In the genomic region with DNA sequence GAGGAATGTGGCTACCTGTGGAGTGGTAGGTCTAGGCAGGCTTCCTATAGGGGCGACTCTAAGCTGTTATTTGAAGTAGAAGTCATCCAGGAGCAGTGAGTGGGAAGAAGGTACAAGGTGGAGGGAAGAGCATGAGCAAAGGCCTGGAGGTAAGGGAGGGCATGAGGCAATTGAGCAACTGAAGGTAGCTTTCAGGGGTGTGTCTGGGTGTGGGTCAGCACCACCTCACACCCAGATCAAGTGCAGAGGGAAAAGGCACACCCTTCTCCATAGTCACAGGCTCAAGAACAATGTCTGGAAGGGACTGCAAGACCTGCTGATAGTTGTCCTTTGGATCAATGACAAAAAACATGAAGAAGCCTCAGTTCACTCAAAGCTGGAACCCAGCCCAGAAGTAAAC, we compare ENCODE assay signal across 28 cellular contexts. TPM values are rescaled to one million over a fixed set of nuclear protein-coding genes. Genes with fewer than 3 reads are reported as not detected.
"Had no signal": no experiment of that assay in that cellular context is flagged by ENCODE, and none has a peak within 500 bp of the region (broad histone marks: within the 10 kb centered on the region; RNA-seq: fewer than 3 reads in every experiment).

No MANE protein-coding gene starts in this region.

- H3K4me3 ChIP-seq: esophagus muscularis mucosa, heart right ventricle, left lung, ovary, psoas muscle, sigmoid colon, stomach, thyroid gland had no signal

- H3K27ac ChIP-seq: esophagus muscularis mucosa, heart right ventricle, left lung, ovary, psoas muscle, sigmoid colon, stomach, thyroid gland had no signal

- ATAC-seq: effector memory CD8-positive, alpha-beta T cell; heart right ventricle; left cardiac atrium; left lung; natural killer cell; psoas muscle; right cardiac atrium; stimulated activated effector memory CD8-positive, alpha-beta T cell treated with anti-CD3 and anti-CD28 coated beads, Interleukin-12 subunit alpha, Interleukin-12 subunit beta, amount 100 ng/mL, for 72 hours had no signal

- H3K36me3 ChIP-seq: esophagus muscularis mucosa, heart right ventricle, left lung, ovary, sigmoid colon, stomach, thyroid gland had no signal

- H3K36me3 Mint-ChIP-seq: natural killer cell; stimulated activated effector memory CD8-positive, alpha-beta T cell treated with anti-CD3 and anti-CD28 coated beads, Interleukin-12 subunit alpha, Interleukin-12 subunit beta, amount 100 ng/mL, for 72 hours; type B pancreatic cell had no signal

- DNase-seq: cortex of kidney; effector memory CD8-positive, alpha-beta T cell; foreskin melanocyte; glutamatergic neuron; heart right ventricle; hippocampal formation; left cardiac atrium; left lung; natural killer cell; occipital lobe; ovary; psoas muscle; right cardiac atrium; sigmoid colon; stimulated activated CD4-positive, alpha-beta T cell treated with anti-CD3 and anti-CD28 coated beads, Interleukin-2, amount 100 ng/mL, for 24 hours; stimulated activated CD4-positive, alpha-beta T cell treated with anti-CD3 and anti-CD28 coated beads, Interleukin-4, amount 100 ng/mL, for 24 hours; stimulated activated naive CD4-positive, alpha-beta T cell treated with Interleukin-2 at 50 U/mL for 16 hours; stomach; thyroid gland had no signal

- H3K4me1 ChIP-seq: esophagus muscularis mucosa, left lung, sigmoid colon, stomach had no signal

- H3K9me3 Mint-ChIP-seq: effector memory CD8-positive, alpha-beta T cell; natural killer cell; stimulated activated effector memory CD8-positive, alpha-beta T cell treated with anti-CD3 and anti-CD28 coated beads, Interleukin-12 subunit alpha, Interleukin-12 subunit beta, amount 100 ng/mL, for 72 hours had no signal

- H3K4me1 Mint-ChIP-seq: natural killer cell; stimulated activated effector memory CD8-positive, alpha-beta T cell treated with anti-CD3 and anti-CD28 coated beads, Interleukin-12 subunit alpha, Interleukin-12 subunit beta, amount 100 ng/mL, for 72 hours had no signal

- H3K4me3 Mint-ChIP-seq: effector memory CD8-positive, alpha-beta T cell; natural killer cell; stimulated activated effector memory CD8-positive, alpha-beta T cell treated with anti-CD3 and anti-CD28 coated beads, Interleukin-12 subunit alpha, Interleukin-12 subunit beta, amount 100 ng/mL, for 72 hours; type B pancreatic cell had no signal

- H3K27me3 ChIP-seq: left lung, ovary, thyroid gland had no signal

- H3K27ac Mint-ChIP-seq: effector memory CD8-positive, alpha-beta T cell; natural killer cell; stimulated activated effector memory CD8-positive, alpha-beta T cell treated with anti-CD3 and anti-CD28 coated beads, Interleukin-12 subunit alpha, Interleukin-12 subunit beta, amount 100 ng/mL, for 72 hours; type B pancreatic cell had no signal

- H3K9me3 ChIP-seq: esophagus muscularis mucosa, heart right ventricle, left lung, ovary, psoas muscle, sigmoid colon, stomach, thyroid gland had no signal

RNA-seq across cellular contexts. Expression of a gene that starts 46.5 kb away (rescaled TPM):
- total RNA-seq: dermis microvascular lymphatic vessel endothelial cell, lung microvascular endothelial cell, natural killer cell, occipital lobe, skeletal muscle tissue, stomach, temporal lobe, urinary bladder had no signal
- polyA plus RNA-seq: neural cell had no signal
